ENCODE assay signal across 8 cellular contexts in genomic region chr7:13800694-13801448, GRCh38.
DNase-seq lines count a peak whose midpoint lies in the region; TF ChIP-seq lines count a peak whose summit lies in the region.

No MANE protein-coding gene starts in this region.

- H3K9me3 ChIP-seq in MG63 (no peaks in the 10 kb centered on the region), transverse colon (no peaks in the 10 kb centered on the region)

- no peaks in the 10 kb centered on the region for H3K27me3 ChIP-seq in MG63
- no peaks in the 10 kb centered on the region for H3K27me3 ChIP-seq in transverse colon

- 81 to 83% methylated on average over 3 to 6 of the region's 6 CpGs for WGBS in transverse colon (ENCODE audit: low coverage in 1 of 2), 2 donors

- no peak overlapping the region for H3K4me3 ChIP-seq in MG63
- H3K4me3 ChIP-seq in transverse colon = no peak overlapping the region

- H3K27ac ChIP-seq in transverse colon = no peak overlapping the region

- DNase-seq in DMS53 (lab: John Stamatoyannopoulos, UW) (peak; percentile 72), MG63 (peak; percentile 45), astrocyte of the hippocampus (ENCODE audit: low read depth, low spot score) (peak; percentile 82), kidney tubule cell (ENCODE audit: low spot score) (peak; percentile 21), NCI-H2029 treated with DMSO at 0.1 percent for 48 hours (lab: John Stamatoyannopoulos, UW) (no peak), GDM1 (lab: John Stamatoyannopoulos, UW) (no peak), transverse colon (no peak)
- DNase-seq in activated CD4-positive, alpha-beta T cell treated with anti-CD3 and anti-CD28 coated beads, Interleukin-2, amount 50 U/mL, for 4 hours = no peak

- in situ Hi-C loops in transverse colon (cut with MboI; ENCODE audit: low pct_ligation_motif_present in 1 of 4, low pct_unique_long_range_greater_than_20kb in 1 of 4, low sequenced_read_pairs in 3 of 4) = no loop called here

- no peak for TF ChIP-seq EP300 in transverse colon (IDR thresholded peaks at IDR 0.05; ENCODE audit: low read depth)

- TF ChIP-seq CTCF in transverse colon (IDR thresholded peaks at IDR 0.05) = no peak

- intact Hi-C loops in transverse colon (cut with DNase I; ENCODE audit: low total_unique reads) = no loop called here

- H3K4me1 ChIP-seq in transverse colon = no peaks in the 10 kb centered on the region

- H3K36me3 ChIP-seq in MG63 (no peaks in the 10 kb centered on the region), transverse colon (no peaks in the 10 kb centered on the region)

- no peak for TF ChIP-seq POLR2A in transverse colon (IDR thresholded peaks at IDR 0.05)

Comparison
In these comparisons a context has a peak if more than half of its experiments do, and no peak if none do; other contexts are left out.
1. DNase-seq: peak in DMS53 (single experiment), MG63 (single experiment), astrocyte of the hippocampus (single experiment) and kidney tubule cell (single experiment); none in NCI-H2029 treated with DMSO at 0.1 percent for 48 hours (single experiment), GDM1 (single experiment), activated CD4-positive, alpha-beta T cell treated with anti-CD3 and anti-CD28 coated beads, Interleukin-2, amount 50 U/mL, for 4 hours (0 of 2) and transverse colon (single experiment).